Comparison of ENCODE assay signal across 1 cellular context in genomic region chr19:48837586-48838191, GRCh38.
TF ChIP-seq lines count a peak whose summit lies in the region.

No MANE protein-coding gene starts in this region.

TF ChIP-seq in HepG2, 621 proteins besides CTCF, POLR2A, EP300 and RAD21:
- no peak for TF ChIP-seq ZNF552 (CRISPR knock-in tag; IDR thresholded peaks at IDR 0.05; ENCODE audit: borderline replicate concordance)
- no peak for TF ChIP-seq FOSL2 (CRISPR knock-in tag; IDR thresholded peaks at IDR 0.05)
- no peak for TF ChIP-seq ZNF329 (CRISPR knock-in tag; IDR thresholded peaks at IDR 0.05; ENCODE audit: low read depth)
- TF ChIP-seq PRMT3 (CRISPR knock-in tag; IDR thresholded peaks at IDR 0.05; ENCODE audit: borderline replicate concordance, low read depth), result no peak
TF ChIP-seq in HepG2: peak in this region for 0.
